1 cellular context compared by ENCODE assay signal in genomic region chr4:6608758-6609414, GRCh38.
TF ChIP-seq lines count a peak whose summit lies in the region.

No MANE protein-coding gene starts in this region.

TF ChIP-seq in IMR-90, 13 proteins besides CTCF, POLR2A, EP300 and RAD21:
- no peak for TF ChIP-seq FOS (IDR thresholded peaks at IDR 0.05; ENCODE audit: low read depth, low read length)
- no peak for TF ChIP-seq NFE2L2 (IDR thresholded peaks at IDR 0.05; ENCODE audit: low read depth, low read length)
- no peak for TF ChIP-seq ELK1 (IDR thresholded peaks at IDR 0.05; ENCODE audit: borderline replicate concordance, low read depth, low read length)
- no peak for TF ChIP-seq CEBPB (IDR thresholded peaks at IDR 0.05; ENCODE audit: low read depth, low read length)
- no peak for TF ChIP-seq CHD1 (IDR thresholded peaks at IDR 0.05; ENCODE audit: low read depth, low read length)
- TF ChIP-seq BHLHE40 (IDR thresholded peaks at IDR 0.05; ENCODE audit: low read depth, low read length): no peak
- TF ChIP-seq MXI1 (IDR thresholded peaks at IDR 0.05; ENCODE audit: borderline replicate concordance, low read depth, low read length): no peak
- TF ChIP-seq MAZ (IDR thresholded peaks at IDR 0.05; ENCODE audit: borderline replicate concordance, low read depth, low read length): no peak
- TF ChIP-seq RFX5 (IDR thresholded peaks at IDR 0.05; ENCODE audit: low read depth, low read length): no peak
- no peak for TF ChIP-seq MAFK (IDR thresholded peaks at IDR 0.05; ENCODE audit: low read depth, low read length)
- TF ChIP-seq SMC3 (IDR thresholded peaks at IDR 0.05; ENCODE audit: low read depth, low read length): no peak
- no peak for TF ChIP-seq USF2 (IDR thresholded peaks at IDR 0.05; ENCODE audit: low read depth, low read length)
- TF ChIP-seq RCOR1 (IDR thresholded peaks at IDR 0.05; ENCODE audit: insufficient replicate concordance, low read length): no peak
